In genomic region chr2:52054824-52055223, GRCh38 we compare ENCODE assay signal across 30 cellular contexts.
"Had no signal": no experiment of that assay in that cellular context is flagged by ENCODE, and none has a peak within 500 bp of the region (broad histone marks: within the 10 kb centered on the region; RNA-seq: fewer than 3 reads in every experiment).

No MANE protein-coding gene starts in this region.

- H3K79me2 ChIP-seq: hepatocyte had no signal

- H3K9me3 ChIP-seq: ascending aorta, pancreas, psoas muscle, thyroid gland, vagina had no signal

- H3K27ac Mint-ChIP-seq: activated naive CD4-positive, alpha-beta T cell treated with anti-CD3 and anti-CD28 coated beads for 36 hours; activated naive CD8-positive, alpha-beta T cell treated with anti-CD3 and anti-CD28 coated beads, Interleukin-2, amount 10 ng/mL, durations not matched to agents 7 days and 5 days; effector memory CD8-positive, alpha-beta T cell; naive B cell; nephron progenitor cell; stimulated activated naive B cell treated with anti-CD40 and anti-IgM and Interleukin-4, amounts not matched to agents 10 μg/mL and 1 μg/mL and 100 μg/mL, for 72 hours had no signal

- H3K4me2 ChIP-seq: hepatocyte had no signal

- H3K4me1 Mint-ChIP-seq: activated naive CD8-positive, alpha-beta T cell treated with anti-CD3 and anti-CD28 coated beads, Interleukin-2, amount 10 ng/mL, durations not matched to agents 7 days and 5 days; brain; naive B cell; nephron progenitor cell; stimulated activated naive B cell treated with anti-CD40 and anti-IgM and Interleukin-4, amounts not matched to agents 10 μg/mL and 1 μg/mL and 100 μg/mL, for 72 hours had no signal

- H3K36me3 Mint-ChIP-seq: activated naive CD8-positive, alpha-beta T cell treated with anti-CD3 and anti-CD28 coated beads, Interleukin-2, amount 10 ng/mL, durations not matched to agents 7 days and 5 days; brain; stimulated activated naive B cell treated with anti-CD40 and anti-IgM and Interleukin-4, amounts not matched to agents 10 μg/mL and 1 μg/mL and 100 μg/mL, for 72 hours had no signal

- H3K4me3 ChIP-seq: ascending aorta, cardiac muscle cell, gastroesophageal sphincter, hepatocyte, pancreas, psoas muscle, stomach, thyroid gland, upper lobe of left lung, vagina had no signal

- H3K27me3 Mint-ChIP-seq: activated naive CD8-positive, alpha-beta T cell treated with anti-CD3 and anti-CD28 coated beads, Interleukin-2, amount 10 ng/mL, durations not matched to agents 7 days and 5 days; brain; effector memory CD8-positive, alpha-beta T cell; naive B cell; stimulated activated naive B cell treated with anti-CD40 and anti-IgM and Interleukin-4, amounts not matched to agents 10 μg/mL and 1 μg/mL and 100 μg/mL, for 72 hours had no signal

- H3K27ac ChIP-seq: ascending aorta, cardiac muscle cell, gastroesophageal sphincter, hepatocyte, pancreas, psoas muscle, stomach, thyroid gland, upper lobe of left lung, vagina, VCaP had no signal

- H3K4me3 Mint-ChIP-seq: activated naive CD4-positive, alpha-beta T cell treated with anti-CD3 and anti-CD28 coated beads for 36 hours; activated naive CD8-positive, alpha-beta T cell treated with anti-CD3 and anti-CD28 coated beads, Interleukin-2, amount 10 ng/mL, durations not matched to agents 7 days and 5 days; brain; effector memory CD8-positive, alpha-beta T cell; naive B cell; nephron progenitor cell; stimulated activated naive B cell treated with anti-CD40 and anti-IgM and Interleukin-4, amounts not matched to agents 10 μg/mL and 1 μg/mL and 100 μg/mL, for 72 hours had no signal

- DNase-seq: activated CD4-positive, alpha-beta T cell treated with anti-CD3 and anti-CD28 coated beads for 48 hours; activated CD4-positive, alpha-beta T cell treated with anti-CD3 and anti-CD28 coated beads, Interleukin-2, amount 50 U/mL, for 48 hours; activated CD8-positive, alpha-beta memory T cell treated with anti-CD3 and anti-CD28 coated beads for 24 hours; activated effector memory CD4-positive, alpha-beta T cell treated with Interleukin-2 at 50 U/mL for 16 hours; activated naive CD4-positive, alpha-beta T cell treated with anti-CD3 and anti-CD28 coated beads for 36 hours; activated naive CD8-positive, alpha-beta T cell treated with anti-CD3 and anti-CD28 coated beads, Interleukin-2, amount 10 ng/mL, durations not matched to agents 7 days and 5 days; cortex of kidney; effector memory CD8-positive, alpha-beta T cell; islet precursor cell; left cardiac atrium; left ventricle myocardium superior; naive B cell; nephron progenitor cell; pancreas; psoas muscle; stimulated activated CD4-positive, alpha-beta T cell treated with anti-CD3 and anti-CD28 coated beads, Interleukin-15, amount 100 ng/mL, for 24 hours; stimulated activated CD4-positive, alpha-beta T cell treated with anti-CD3 and anti-CD28 coated beads, Interleukin-2, amount 100 ng/mL, for 24 hours; stimulated activated naive B cell treated with anti-CD40 and anti-IgM and Interleukin-4, amounts not matched to agents 10 μg/mL and 1 μg/mL and 100 μg/mL, for 72 hours; stomach; T-helper 9 cell; thyroid gland; upper lobe of left lung had no signal

- H3K27me3 ChIP-seq: ascending aorta, cardiac muscle cell, gastroesophageal sphincter, hepatocyte, pancreas, stomach, thyroid gland, upper lobe of left lung, vagina had no signal

- H2AFZ ChIP-seq: hepatocyte had no signal

- H3K36me3 ChIP-seq: ascending aorta, cardiac muscle cell, gastroesophageal sphincter, pancreas, stomach, thyroid gland, upper lobe of left lung, vagina had no signal

- ATAC-seq: activated CD4-positive, CD25-positive, alpha-beta regulatory T cell treated with anti-CD3 and anti-CD28 coated beads, Interleukin-2, amount 50 U/mL, for 24 hours; effector memory CD8-positive, alpha-beta T cell; gastroesophageal sphincter; left cardiac atrium; left ventricle myocardium superior; pancreas; psoas muscle; stimulated activated naive B cell treated with anti-CD40 and anti-IgM and Interleukin-4, amounts not matched to agents 10 μg/mL and 1 μg/mL and 100 μg/mL, for 72 hours had no signal

- H3K4me1 ChIP-seq: ascending aorta, gastroesophageal sphincter, pancreas, psoas muscle, stomach, thyroid gland, upper lobe of left lung, vagina had no signal
